22 cellular contexts compared by ENCODE assay signal in the genomic region with DNA sequence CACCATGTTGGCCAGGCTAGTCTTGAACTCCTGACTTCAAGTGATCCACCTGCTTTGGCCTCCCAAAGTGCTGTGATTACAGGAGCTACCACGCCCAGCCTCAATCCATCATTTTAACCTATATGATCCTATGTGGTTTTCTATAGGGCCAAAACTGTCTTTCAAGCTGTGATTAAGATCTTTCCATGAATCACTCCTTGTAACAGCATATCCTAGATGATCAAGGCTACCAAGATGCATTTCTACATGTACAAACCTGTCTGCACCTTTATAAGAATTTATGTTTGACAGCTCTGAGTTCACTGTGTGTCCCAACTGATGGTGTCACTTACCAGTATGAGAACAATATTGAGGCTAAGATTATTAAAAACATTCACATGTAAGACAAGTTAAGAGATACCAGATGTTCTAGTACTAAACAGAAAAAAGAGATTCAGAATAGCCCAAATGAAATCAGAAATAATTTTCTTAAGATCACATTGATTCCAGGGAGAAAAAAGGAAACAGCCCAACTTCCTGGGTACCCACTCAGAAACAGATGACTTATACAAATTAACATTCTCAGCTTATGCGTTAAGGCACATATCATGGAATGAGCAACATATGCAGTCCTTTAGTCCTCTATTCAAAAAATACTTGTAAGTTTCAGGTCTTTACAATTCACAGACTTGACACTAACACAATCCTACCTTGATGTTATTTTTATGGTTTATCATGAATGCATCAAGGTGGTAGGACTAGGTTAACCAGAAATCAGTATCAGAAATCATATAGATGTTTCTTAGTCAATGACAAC. TPM values are rescaled to one million over a fixed set of nuclear protein-coding genes. Genes with fewer than 3 reads are reported as not detected.
DNase-seq lines count a peak whose midpoint lies in the region; ATAC-seq, FAIRE-seq and TF ChIP-seq lines count a peak whose summit lies in the region.
"Had no signal": no experiment of that assay in that cellular context is flagged by ENCODE, and none has a peak within 500 bp of the region (broad histone marks: within the 10 kb centered on the region; RNA-seq: fewer than 3 reads in every experiment).

No MANE protein-coding gene starts in this region.

- ATAC-seq in K562 (no peak), HG03378 (IDR thresholded peaks at IDR 0.05; ENCODE audit: unreplicated experiment) (no peak)
- ATAC-seq: CD8-positive, alpha-beta T cell; naive thymus-derived CD4-positive, alpha-beta T cell; Panc1; stimulated activated memory B cell treated with anti-CD40 and anti-IgM and Interleukin-4, amounts not matched to agents 10 μg/mL and 1 μg/mL and 100 μg/mL, for 72 hours had no signal

- H4K20me1 ChIP-seq in K562 (replicated peaks; ENCODE audit: control insufficient read depth, insufficient read depth, low read length): no peaks in the 10 kb centered on the region

- TF ChIP-seq POLR2A in K562 (conservative IDR thresholded peaks at IDR 0.05) (no peak), vagina (IDR thresholded peaks at IDR 0.05) (no peak)

- peaks cover 54% of the 10 kb centered on the region for H3K36me3 Mint-ChIP-seq in activated T-cell treated with anti-CD3 and anti-CD28 coated beads, Interleukin-2, amount 50 U/mL, for 24 hours (ENCODE audit: low read depth)
- H3K36me3 Mint-ChIP-seq in HFFc6 (ENCODE audit: low read depth) (peaks cover 17% of the 10 kb centered on the region), progenitor cell of endocrine pancreas (ENCODE audit: insufficient read depth) (peaks cover 7% of the 10 kb centered on the region)

- peak; percentile 54 for FAIRE-seq in K562 (lab: Jason Lieb, UNC)
- FAIRE-seq: GM19239, kidney, urothelium cell line had no signal

- no peak overlapping the region for H3K4me2 ChIP-seq in K562 (ENCODE audit: insufficient read depth, low read length)
- H3K4me2 ChIP-seq: KMS-11 had no signal

- H3K4me3 ChIP-seq in K562 (no peak overlapping the region), vagina (no peak overlapping the region)

- H3K9me1 ChIP-seq in K562 (ENCODE audit: control insufficient read depth, insufficient read depth, low read length): no peaks in the 10 kb centered on the region

- no peak for TF ChIP-seq RAD21 in K562 (CRISPR knock-in tag; conservative IDR thresholded peaks at IDR 0.05 in 1 of 2, IDR thresholded peaks at IDR 0.05 in 1 of 2)

- H3K4me1 Mint-ChIP-seq in activated T-cell treated with anti-CD3 and anti-CD28 coated beads, Interleukin-2, amount 50 U/mL, for 24 hours (ENCODE audit: low read depth): peaks cover 13% of the 10 kb centered on the region
- H3K4me1 Mint-ChIP-seq in HFFc6 (ENCODE audit: low read depth): peaks cover 20% of the 10 kb centered on the region
- peaks cover 5% of the 10 kb centered on the region for H3K4me1 Mint-ChIP-seq in progenitor cell of endocrine pancreas (ENCODE audit: low read depth)
- H3K4me1 Mint-ChIP-seq: stimulated activated memory B cell treated with anti-CD40 and anti-IgM and Interleukin-4, amounts not matched to agents 10 μg/mL and 1 μg/mL and 100 μg/mL, for 72 hours had no signal

- H3K9ac ChIP-seq in K562 (ENCODE audit: insufficient read depth in 1 of 2, low read depth in 2 of 2, low read length in 2 of 2): no peak overlapping the region
- H3K9ac ChIP-seq: KMS-11 had no signal

- H3K36me3 ChIP-seq in K562 (ENCODE audit: control insufficient read depth, insufficient read depth, low read length) (peaks cover 14% of the 10 kb centered on the region; the same call in 2 of the 3 replicates), vagina (no peaks in the 10 kb centered on the region)

- H3K27ac ChIP-seq in K562 (ENCODE audit: extremely low read depth, low read depth, low read length): no peak overlapping the region
- no peak overlapping the region for H3K27ac ChIP-seq in vagina
- H3K27ac ChIP-seq: KMS-11 had no signal

- H3K27ac Mint-ChIP-seq in activated T-cell treated with anti-CD3 and anti-CD28 coated beads, Interleukin-2, amount 50 U/mL, for 24 hours: peak overlapping the region; percentile 71
- H3K27ac Mint-ChIP-seq in HFFc6 (peak overlapping the region; percentile 31; the same call in 1 of the 2 replicates), progenitor cell of endocrine pancreas (peak overlapping the region; percentile 74)
- H3K27ac Mint-ChIP-seq: activated naive CD8-positive, alpha-beta T cell; CD8-positive, alpha-beta T cell; stimulated activated memory B cell treated with anti-CD40 and anti-IgM and Interleukin-4, amounts not matched to agents 10 μg/mL and 1 μg/mL and 100 μg/mL, for 72 hours had no signal

- no peak overlapping the region for H3K4me3 Mint-ChIP-seq in activated T-cell treated with anti-CD3 and anti-CD28 coated beads, Interleukin-2, amount 50 U/mL, for 24 hours
- H3K4me3 Mint-ChIP-seq in HFFc6: no peak overlapping the region
- H3K4me3 Mint-ChIP-seq in progenitor cell of endocrine pancreas (ENCODE audit: low read depth): no peak overlapping the region
- H3K4me3 Mint-ChIP-seq: activated naive CD8-positive, alpha-beta T cell; H9; stimulated activated memory B cell treated with anti-CD40 and anti-IgM and Interleukin-4, amounts not matched to agents 10 μg/mL and 1 μg/mL and 100 μg/mL, for 72 hours had no signal

- POLR2A ChIA-PET in K562 (lab: Yijun Ruan, JAX): interaction anchor here (0.6 to 0.8 kb wide), 2 partner anchors 132 to 237 kb away, joined by 3 read pairs; no protein-coding TSS in a partner anchor

- TF ChIP-seq CTCF in HFFc6 (IDR thresholded peaks at IDR 0.05) (no peak), K562 (IDR thresholded peaks at IDR 0.05 in 2 of 3, conservative IDR thresholded peaks at IDR 0.05 in 1 of 3; ENCODE audit: insufficient read depth in 2 of 3, low read depth in 1 of 3, low read length in 3 of 3) (no peak), progenitor cell of endocrine pancreas (IDR thresholded peaks at IDR 0.05; ENCODE audit: unreplicated experiment) (no peak), GM10266 (IDR thresholded peaks at IDR 0.05; ENCODE audit: control insufficient read depth, insufficient read depth, low read depth, missing control alignments) (no peak), vagina (IDR thresholded peaks at IDR 0.05) (no peak)

- intact Hi-C loops in K562 (cut with micrococcal nuclease): no loop called here
- intact Hi-C loops in vagina (cut with DNase I): no loop called here

- H3K4me1 ChIP-seq in K562 (replicated peaks in 1 of 2; ENCODE audit: control insufficient read depth in 2 of 2, insufficient read depth in 2 of 2, low read length in 2 of 2): peaks cover 0 to 4% of the 10 kb centered on the region in 2 experiments; a peak in 1 of 5 replicates
- H3K4me1 ChIP-seq in vagina: no peaks in the 10 kb centered on the region

- no TSS peak for BruUV-seq in K562 (replicated peaks; lab: Mats Ljungman, UMichigan)

- in situ Hi-C loops in K562 (cut with MboI): no loop called here

- H3K9me3 ChIP-seq in K562 (replicated peaks; ENCODE audit: control insufficient read depth, insufficient read depth, low read depth, low read length): no peaks in the 10 kb centered on the region
- no peaks in the 10 kb centered on the region for H3K9me3 ChIP-seq in vagina

- H2AFZ ChIP-seq in K562 (ENCODE audit: low read depth, low read length): no peak overlapping the region

- no peak for TF ChIP-seq EP300 in K562 (IDR thresholded peaks at IDR 0.05; ENCODE audit: low read length)

- CTCF ChIA-PET in K562 (lab: Yijun Ruan, JAX; ENCODE audit: low intra/inter-chr PET ratio): no interaction called here

- 84% methylated on average over 2 of the region's 2 CpGs for WGBS in K562 (ENCODE audit: insufficient coverage, low coverage, missing lambda C conversion rate)

- no peaks in the 10 kb centered on the region for H3K79me2 ChIP-seq in K562 (ENCODE audit: control insufficient read depth, insufficient read depth, low read length)

- no peaks in the 10 kb centered on the region for H3K9me3 Mint-ChIP-seq in activated T-cell treated with anti-CD3 and anti-CD28 coated beads, Interleukin-2, amount 50 U/mL, for 24 hours
- H3K9me3 Mint-ChIP-seq in HFFc6 (no peaks in the 10 kb centered on the region), progenitor cell of endocrine pancreas (ENCODE audit: low read depth) (no peaks in the 10 kb centered on the region)
- H3K9me3 Mint-ChIP-seq: CD8-positive, alpha-beta T cell; H9; naive thymus-derived CD4-positive, alpha-beta T cell; stimulated activated memory B cell treated with anti-CD40 and anti-IgM and Interleukin-4, amounts not matched to agents 10 μg/mL and 1 μg/mL and 100 μg/mL, for 72 hours had no signal

- H3K27me3 Mint-ChIP-seq in activated T-cell treated with anti-CD3 and anti-CD28 coated beads, Interleukin-2, amount 50 U/mL, for 24 hours: no peaks in the 10 kb centered on the region
- peaks cover 2% of the 10 kb centered on the region; the same call in 1 of the 2 replicates for H3K27me3 Mint-ChIP-seq in HFFc6 (ENCODE audit: insufficient read depth)
- H3K27me3 Mint-ChIP-seq in progenitor cell of endocrine pancreas: no peaks in the 10 kb centered on the region
- H3K27me3 Mint-ChIP-seq: activated naive CD8-positive, alpha-beta T cell; naive thymus-derived CD4-positive, alpha-beta T cell; stimulated activated memory B cell treated with anti-CD40 and anti-IgM and Interleukin-4, amounts not matched to agents 10 μg/mL and 1 μg/mL and 100 μg/mL, for 72 hours had no signal

- no peaks in the 10 kb centered on the region for H3K27me3 ChIP-seq in K562 (ENCODE audit: control insufficient read depth in 2 of 2, insufficient read depth in 2 of 2, low read length in 2 of 2)
- no peaks in the 10 kb centered on the region for H3K27me3 ChIP-seq in vagina

- DNase-seq in activated T-cell treated with anti-CD3 and anti-CD28 coated beads, Interleukin-2, amount 50 U/mL, for 24 hours: no peak
- no peak for DNase-seq in activated T-cell treated with anti-CD3 and anti-CD28 coated beads, Interleukin-2, amount 50 U/mL, for 48 hours
- DNase-seq in HFFc6 (no peak), K562 (ENCODE audit: extremely low read depth in 1 of 4, low spot score in 3 of 4) (no peak), progenitor cell of endocrine pancreas (ENCODE audit: low spot score, unreplicated experiment) (no peak), GM10266 (ENCODE audit: extremely low spot score) (no peak), vagina (ENCODE audit: extremely low spot score in 2 of 2) (no peak)
- DNase-seq: CD8-positive, alpha-beta T cell; H9; kidney; naive thymus-derived CD4-positive, alpha-beta T cell; NCI-H1092; NCI-H2081 treated with DMSO at 0.1 percent for 48 hours; stimulated activated CD4-positive, alpha-beta T cell treated with anti-CD3 and anti-CD28 coated beads, Interleukin-12 subunit alpha, Interleukin-12 subunit beta, amount 100 ng/mL, for 4 hours had no signal

RNA-seq across cellular contexts. Expression of a gene that starts 24.8 kb away (rescaled TPM):
- 1,000 to 10,000 TPM; 1,000 to 1,254 (median 1,048) TPM for total RNA-seq in HFFc6 (2021; fragmentation: NEBNext Ultra II Directional; extraction: Animal tissue kit (Norgen Biotek cat#: 25700))
- 284 and 466 TPM in 2 replicates for total RNA-seq in K562 (2011; cell fraction: chromatin; rRNA removed; ENCODE audit: low replicate concordance)
- 746 and 824 TPM in 2 replicates for total RNA-seq in K562 (2011; cell fraction: nucleolus; rRNA removed)
- 510 and 682 TPM in 2 replicates for total RNA-seq in K562 (2011; cell fraction: nucleoplasm; rRNA removed)
- total RNA-seq in K562 (2014; rRNA removed) (381 and 402 TPM in 2 replicates), K562 (2014; rRNA removed; fragmentation: Illumina TruSeq; extraction: Trizol) (258 and 306 TPM in 2 replicates), K562 (2015; rRNA removed; fragmentation: Illumina TruSeq; extraction: Trizol) (403 and 418 TPM in 2 replicates), K562 (2021) (374 and 413 TPM in 2 replicates), progenitor cell of endocrine pancreas (491 and 499 TPM in 2 replicates), vagina (451 TPM)
- polyA plus RNA-seq in K562 (2011; rRNA removed) (410 and 460 TPM in 2 replicates), K562 (2014; fragmentation: Illumina TruSeq; extraction: Trizol) (535 and 580 TPM in 2 replicates), K562 (2014; fragmentation: Nextera tagmentation; extraction: Ambion mirVana) (100 to 1,000 TPM; 652 to 746 TPM), K562 (2014; rRNA removed) (419 and 439 TPM in 2 replicates)
- 455 and 489 TPM in 2 replicates for polyA plus RNA-seq in K562 (2011; cell fraction: cytosol; rRNA removed)
- 136 and 186 TPM in 2 replicates for polyA plus RNA-seq in K562 (2011; cell fraction: nucleus; rRNA removed)
- polyA plus RNA-seq in K562 (2012): 450 and 660 TPM in 2 replicates
- 325 and 372 TPM in 2 replicates for polyA minus RNA-seq in K562 (2011; rRNA and poly(A)+ RNA removed)
- 155 and 164 TPM in 2 replicates for polyA minus RNA-seq in K562 (2011; cell fraction: cytosol; rRNA and poly(A)+ RNA removed)
- 27.5 and 54.3 TPM in 2 replicates for polyA minus RNA-seq in K562 (2011; cell fraction: nucleus; rRNA and poly(A)+ RNA removed)

RNA-seq across cellular contexts. Expression of a gene that starts 36.1 kb away (rescaled TPM):
- total RNA-seq in HFFc6 (2021; fragmentation: NEBNext Ultra II Directional; extraction: Animal tissue kit (Norgen Biotek cat#: 25700)): under 1 TPM in 4 of 6 experiments, not detected in 2; 0.07 to 0.21 (median 0.14) TPM
- 2.8 and 8.7 TPM in 2 replicates for total RNA-seq in K562 (2011; cell fraction: chromatin; rRNA removed; ENCODE audit: low replicate concordance)
- total RNA-seq in K562 (2011; cell fraction: nucleolus; rRNA removed): 8.5 and 10.3 TPM in 2 replicates
- 4.7 and 5.8 TPM in 2 replicates for total RNA-seq in K562 (2011; cell fraction: nucleoplasm; rRNA removed)
- total RNA-seq in K562 (2014; rRNA removed) (2.1 and 2.3 TPM in 2 replicates), K562 (2014; rRNA removed; fragmentation: Illumina TruSeq; extraction: Trizol) (0.99 and 1.2 TPM in 2 replicates), K562 (2015; rRNA removed; fragmentation: Illumina TruSeq; extraction: Trizol) (1.1 and 1.2 TPM in 2 replicates), K562 (2021) (1.8 and 3.0 TPM in 2 replicates), progenitor cell of endocrine pancreas (7.3 and 8.1 TPM in 2 replicates), vagina (not detected)
- polyA plus RNA-seq in K562 (2011; rRNA removed) (0.89 and 0.91 TPM in 2 replicates), K562 (2014; fragmentation: Illumina TruSeq; extraction: Trizol) (0.98 and 1.3 TPM in 2 replicates), K562 (2014; fragmentation: Nextera tagmentation; extraction: Ambion mirVana) (1 to 10 TPM; 2.0 TPM), K562 (2014; rRNA removed) (1.7 and 2.0 TPM in 2 replicates)
- 0.52 and 2.0 TPM in 2 replicates for polyA plus RNA-seq in K562 (2011; cell fraction: cytosol; rRNA removed)
- 4.2 and 8.3 TPM in 2 replicates for polyA plus RNA-seq in K562 (2011; cell fraction: nucleus; rRNA removed)
- polyA plus RNA-seq in K562 (2012): 2.1 and 2.4 TPM in 2 replicates
- 0.84 and 1.3 TPM in 2 replicates for polyA minus RNA-seq in K562 (2011; rRNA and poly(A)+ RNA removed)
- 0.67 and 0.73 TPM in 2 replicates for polyA minus RNA-seq in K562 (2011; cell fraction: cytosol; rRNA and poly(A)+ RNA removed)
- polyA minus RNA-seq in K562 (2011; cell fraction: nucleus; rRNA and poly(A)+ RNA removed): 4.8 and 5.0 TPM in 2 replicates
- polyA plus RNA-seq: fibroblast of lung had no signal
